In the genomic region with DNA sequence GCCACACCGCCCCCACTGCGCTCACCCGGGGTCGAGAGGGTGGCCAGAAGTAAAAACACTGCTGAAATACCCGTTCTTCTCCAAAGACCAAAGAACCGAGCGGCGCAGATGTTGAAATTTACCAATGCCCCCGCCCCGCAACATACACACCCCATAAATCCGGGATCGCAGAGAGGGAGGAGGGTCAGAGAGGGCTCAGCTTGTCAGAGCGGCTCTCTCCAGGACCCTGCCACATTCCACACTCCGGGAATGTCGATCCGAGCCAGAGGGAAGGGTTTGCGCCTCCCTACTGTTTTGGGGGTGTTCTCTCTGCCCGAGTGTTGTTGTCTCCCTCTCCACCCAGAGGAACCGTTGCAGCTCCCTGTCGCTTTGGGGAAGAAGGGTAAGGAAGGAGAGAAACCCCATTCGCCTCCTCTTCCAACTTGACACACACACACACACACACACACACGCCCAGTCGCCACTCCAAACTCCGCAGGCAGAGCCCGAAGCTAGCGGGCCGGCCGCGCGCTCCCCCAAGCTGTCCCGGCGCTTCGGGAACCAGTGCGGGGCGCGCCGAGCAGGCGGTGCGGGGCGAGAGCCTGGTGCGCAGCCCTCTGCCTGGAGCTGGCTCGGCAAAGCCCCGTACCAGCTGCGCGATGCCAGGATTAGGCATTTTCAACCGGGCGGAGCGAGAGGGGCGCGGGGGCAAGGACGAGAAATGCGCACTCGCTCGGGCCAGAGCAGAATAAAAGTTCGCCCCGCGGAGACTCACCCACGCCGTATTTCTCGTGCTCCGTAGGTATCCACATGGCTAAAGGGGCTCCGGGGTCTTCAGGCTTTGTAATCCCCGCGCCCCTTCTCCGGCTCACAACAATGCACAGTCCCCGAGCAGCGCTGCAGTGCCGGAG, we compare ENCODE assay signal across 8 cellular contexts. TPM values are rescaled to one million over a fixed set of nuclear protein-coding genes. Genes with fewer than 3 reads are reported as not detected.
DNase-seq lines count a peak whose midpoint lies in the region; ATAC-seq and TF ChIP-seq lines count a peak whose summit lies in the region.

No MANE protein-coding gene starts in this region.

- peak overlapping the region; percentile 96 for H3K4me3 Mint-ChIP-seq in activated T-helper 17 cell treated with anti-CD3 and anti-CD28 coated beads, Interleukin-2, amount 50 U/mL, for 72 hours
- peak overlapping the region; percentile 93 to 98 (median 97) for H3K4me3 Mint-ChIP-seq in naive thymus-derived CD8-positive, alpha-beta T cell

- no peaks in the 10 kb centered on the region for H3K27me3 ChIP-seq in upper lobe of right lung

- TF ChIP-seq CTCF in fibroblast of pulmonary artery (IDR thresholded peaks at IDR 0.05; ENCODE audit: low read length, missing control alignments) (no peak), upper lobe of right lung (IDR thresholded peaks at IDR 0.05) (no peak)

- H3K4me1 ChIP-seq in upper lobe of right lung = peaks cover 13% of the 10 kb centered on the region

- H3K27me3 Mint-ChIP-seq in activated T-helper 17 cell treated with anti-CD3 and anti-CD28 coated beads, Interleukin-2, amount 50 U/mL, for 72 hours = peaks cover 36% of the 10 kb centered on the region
- peaks cover 19 to 40% (median 31%) of the 10 kb centered on the region in 5 donors for H3K27me3 Mint-ChIP-seq in naive thymus-derived CD8-positive, alpha-beta T cell

- POLR2A ChIA-PET in naive thymus-derived CD8-positive, alpha-beta T cell (lab: Charles Lee) = interaction anchor here (0.6 to 4.0 kb wide), 3 partner anchors 95 to 644 kb away, joined by 3 to 23 read pairs (median 3); partner anchors contain the start of genes IFRD1 and IMMP2L

- H3K36me3 Mint-ChIP-seq in activated T-helper 17 cell treated with anti-CD3 and anti-CD28 coated beads, Interleukin-2, amount 50 U/mL, for 72 hours (ENCODE audit: low read depth) = no peaks in the 10 kb centered on the region
- no peaks in the 10 kb centered on the region for H3K36me3 Mint-ChIP-seq in naive thymus-derived CD8-positive, alpha-beta T cell

- H3K4me1 Mint-ChIP-seq in activated T-helper 17 cell treated with anti-CD3 and anti-CD28 coated beads, Interleukin-2, amount 50 U/mL, for 72 hours = peaks cover 22% of the 10 kb centered on the region
- H3K4me1 Mint-ChIP-seq in naive thymus-derived CD8-positive, alpha-beta T cell = peaks cover 19 to 42% (median 35%) of the 10 kb centered on the region in 4 donors

- H3K4me3 ChIP-seq in fibroblast of pulmonary artery (replicated peaks; ENCODE audit: low read depth, low read length) (peak overlapping the region; percentile 98), upper lobe of right lung (peak overlapping the region; percentile 90)

- no peaks in the 10 kb centered on the region for H3K36me3 ChIP-seq in upper lobe of right lung

- DNase-seq in AG08395 (ENCODE audit: low spot score) (peak; percentile 24), NCI-H82 (lab: John Stamatoyannopoulos, UW) (peak; percentile 77), fibroblast of pulmonary artery (ENCODE audit: low read depth) (peak; percentile 73), upper lobe of right lung (peak; percentile 84)
- DNase-seq in naive thymus-derived CD8-positive, alpha-beta T cell = peak; percentile 11 to 63 (median 41)

- intact Hi-C loops in upper lobe of right lung (cut with DNase I) = no loop called here

- H3K27ac Mint-ChIP-seq in activated T-helper 17 cell treated with anti-CD3 and anti-CD28 coated beads, Interleukin-2, amount 50 U/mL, for 72 hours = peak overlapping the region; percentile 1
- H3K27ac Mint-ChIP-seq in naive thymus-derived CD8-positive, alpha-beta T cell = peak overlapping the region in 9 of 10 donors; percentile 7 to 94 (median 64)

- ATAC-seq in GM18502 (IDR thresholded peaks at IDR 0.05; ENCODE audit: poor library complexity, unreplicated experiment) = peak; percentile 14
- ATAC-seq in HG03039 (IDR thresholded peaks at IDR 0.05; ENCODE audit: unreplicated experiment) = peak; percentile 4
- peak; percentile 14 for ATAC-seq in activated T-helper 17 cell treated with anti-CD3 and anti-CD28 coated beads, Interleukin-2, amount 50 U/mL, for 72 hours (replicated peaks)
- peak; percentile 22 to 32 for ATAC-seq in naive thymus-derived CD8-positive, alpha-beta T cell
- ATAC-seq in upper lobe of right lung = peak; percentile 53

- no peaks in the 10 kb centered on the region for H3K9me3 ChIP-seq in upper lobe of right lung

- H3K27ac ChIP-seq in upper lobe of right lung = peak overlapping the region; percentile 86

- H3K9me3 Mint-ChIP-seq in activated T-helper 17 cell treated with anti-CD3 and anti-CD28 coated beads, Interleukin-2, amount 50 U/mL, for 72 hours = no peaks in the 10 kb centered on the region
- H3K9me3 Mint-ChIP-seq in naive thymus-derived CD8-positive, alpha-beta T cell = no peaks in the 10 kb centered on the region

RNA-seq across cellular contexts. Expression of gene DOCK4, which starts 0.6 kb away (rescaled TPM):
- 1 to 10 TPM in 1 of 2 donors, under 1 TPM in 1; 0.50 to 1.5 TPM for total RNA-seq in activated T-helper 17 cell treated with anti-CD3 and anti-CD28 coated beads, Interleukin-2, amount 50 U/mL, for 72 hours
- 1 to 10 TPM in 1 of 2 experiments, under 1 TPM in 1; 0.88 to 1.3 TPM for total RNA-seq in naive thymus-derived CD8-positive, alpha-beta T cell
- under 1 TPM in 2 of 3 donors, not detected in 1; 0.30 to 0.46 TPM for polyA plus RNA-seq in naive thymus-derived CD8-positive, alpha-beta T cell
- 100 TPM for total RNA-seq in upper lobe of right lung

RNA-seq across cellular contexts. Expression of gene ZNF277, which starts 0.9 kb away (rescaled TPM):
- 10 to 100 TPM; 11.6 to 19.4 TPM for total RNA-seq in activated T-helper 17 cell treated with anti-CD3 and anti-CD28 coated beads, Interleukin-2, amount 50 U/mL, for 72 hours
- total RNA-seq in naive thymus-derived CD8-positive, alpha-beta T cell = 10 to 100 TPM; 36.5 to 40.0 TPM
- 10 to 100 TPM; 20.3 to 22.8 (median 22.4) TPM for polyA plus RNA-seq in naive thymus-derived CD8-positive, alpha-beta T cell
- total RNA-seq in upper lobe of right lung = 31.0 TPM

Comparison
In these comparisons a context has a peak if more than half of its experiments do, and no peak if none do; other contexts are left out.
1. Peak in every context shown above with its lines: DNase-seq, ATAC-seq, H3K4me3 ChIP-seq and H3K27ac ChIP-seq.
2. DNase-seq: peak in every context shown above with its lines; median percentile 84 in upper lobe of right lung; 77 in NCI-H82; 73 in fibroblast of pulmonary artery; 41 in naive thymus-derived CD8-positive, alpha-beta T cell; 24 in AG08395.
3. RNA of gene DOCK4, which starts 0.6 kb away (total RNA-seq): 100 TPM in upper lobe of right lung (single experiment); 0.50 to 1.5 TPM in activated T-helper 17 cell treated with anti-CD3 and anti-CD28 coated beads, Interleukin-2, amount 50 U/mL, for 72 hours and 0.88 to 1.3 TPM in naive thymus-derived CD8-positive, alpha-beta T cell; every median in the first group is over 10 times any median in the second.